Comparison of ENCODE assay signal across 12 cellular contexts in genomic region chr18:51867767-51868166, GRCh38.
DNase-seq lines count a peak whose midpoint lies in the region; ATAC-seq and TF ChIP-seq lines count a peak whose summit lies in the region.
"Had no signal": no experiment of that assay in that cellular context is flagged by ENCODE, and none has a peak within 500 bp of the region (broad histone marks: within the 10 kb centered on the region; RNA-seq: fewer than 3 reads in every experiment).

No MANE protein-coding gene starts in this region.

- ATAC-seq in foreskin keratinocyte = no peak
- no peak for ATAC-seq in HG03135 (IDR thresholded peaks at IDR 0.05; ENCODE audit: unreplicated experiment)
- ATAC-seq: K562; natural killer cell treated with Interleukin-12 subunit alpha and Interleukin-12 subunit beta and Interleukin-15 and Interleukin-18, amount 100 ng/mL, for 72 hours had no signal

- in situ Hi-C loops in astrocyte of the spinal cord (cut with HindIII; ENCODE audit: low sequenced_read_pairs) = no loop called here

- TF ChIP-seq CTCF in astrocyte of the spinal cord (IDR thresholded peaks at IDR 0.05; ENCODE audit: low read depth, low read length) = no peak
- TF ChIP-seq CTCF in foreskin keratinocyte (conservative IDR thresholded peaks at IDR 0.05) = no peak

- DNase-seq in GM03348 (ENCODE audit: low spot score) (peak; percentile 20), HK-2 (ENCODE audit: unreplicated experiment) (peak; percentile 1), astrocyte of the spinal cord (ENCODE audit: low read depth, low spot score) (peak; percentile 4), lung microvascular endothelial cell (ENCODE audit: low read depth in 2 of 2) (peak; percentile 38 to 44), foreskin keratinocyte (no peak), T-helper 1 cell (no peak)
- DNase-seq: sigmoid colon had no signal

- H3K4me3 ChIP-seq in astrocyte of the spinal cord (ENCODE audit: low read depth, low read length) = no peak overlapping the region
- H3K4me3 ChIP-seq: esophagus muscularis mucosa, K562, sigmoid colon, thoracic aorta had no signal

- no peaks in the 10 kb centered on the region for H3K27me3 ChIP-seq in foreskin keratinocyte
- H3K27me3 ChIP-seq: esophagus muscularis mucosa, sigmoid colon had no signal

- no peak overlapping the region for H3K27ac ChIP-seq in foreskin keratinocyte
- H3K27ac ChIP-seq: esophagus muscularis mucosa, sigmoid colon, thoracic aorta had no signal

- no peaks in the 10 kb centered on the region for H3K4me1 ChIP-seq in foreskin keratinocyte
- H3K4me1 ChIP-seq: esophagus muscularis mucosa, sigmoid colon had no signal

Comparison
In these comparisons a context has a peak if more than half of its experiments do, and no peak if none do; other contexts are left out.
1. DNase-seq: peak in GM03348 (single experiment), HK-2 (single experiment), astrocyte of the spinal cord (single experiment) and lung microvascular endothelial cell (2 of 2); none in foreskin keratinocyte (0 of 2) and T-helper 1 cell (0 of 5).